Comparison of ENCODE assay signal across 7 cellular contexts in the genomic region with DNA sequence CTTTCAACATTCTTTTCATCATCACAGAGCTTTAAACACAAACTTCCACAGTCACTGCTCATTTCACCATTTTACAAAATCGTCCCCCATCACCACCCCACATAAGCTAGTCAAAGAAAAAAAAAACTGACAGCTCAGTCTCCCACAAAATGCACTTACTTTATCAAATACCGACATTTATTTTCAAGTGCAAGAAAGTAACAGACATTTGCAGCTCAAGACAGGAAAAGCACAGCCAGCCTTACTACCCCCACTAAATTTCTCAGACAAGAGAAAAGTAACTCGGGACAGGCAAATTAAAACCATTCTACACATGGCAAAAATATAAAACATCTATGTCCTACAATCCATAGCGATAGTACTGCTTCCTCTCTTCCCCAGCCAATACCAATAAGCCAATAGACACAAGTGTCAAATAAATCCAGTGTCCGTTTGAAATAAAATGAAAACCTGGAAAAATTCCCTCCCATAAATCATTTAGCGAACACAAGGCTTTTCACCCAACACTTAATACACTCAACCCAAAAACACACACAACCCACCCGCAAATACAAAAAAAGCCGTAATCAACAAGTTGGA. TPM values are rescaled to one million over a fixed set of nuclear protein-coding genes. Genes with fewer than 3 reads are reported as not detected.
A peak's percentile ranks its signal among the peaks of the same experiment; 100 is the strongest.
DNase-seq lines count a peak whose midpoint lies in the region; ATAC-seq and TF ChIP-seq lines count a peak whose summit lies in the region.

No MANE protein-coding gene starts in this region.

- H3K27me3 Mint-ChIP-seq in activated B cell treated with CpG ODN at 0.5 μM for 24 hours = peaks cover 6% of the 10 kb centered on the region
- H3K27me3 Mint-ChIP-seq in stimulated activated naive B cell treated with anti-CD40 and anti-IgM and Interleukin-4, amounts not matched to agents 10 μg/mL and 1 μg/mL and 100 μg/mL, for 72 hours = peaks cover 6 to 8% of the 10 kb centered on the region in 2 donors

- intact Hi-C loops in activated B cell treated with CpG ODN at 0.5 μM for 24 hours (cut with micrococcal nuclease) = loop anchor here (1.0 to 10.0 kb wide), 13 partner anchors 8 to 721 kb away; a partner anchor contains a TSS

- H3K4me3 ChIP-seq in HL-60 (replicated peaks; ENCODE audit: insufficient read depth, low read length) = peak overlapping the region; percentile 83
- H3K4me3 ChIP-seq in iPS DF 6.9 (ENCODE audit: low read length) = peak overlapping the region; percentile 60; the same call in 1 of the 2 replicates

- peaks cover 19% of the 10 kb centered on the region for H3K36me3 Mint-ChIP-seq in activated B cell treated with CpG ODN at 0.5 μM for 24 hours (ENCODE audit: low read depth)
- H3K36me3 Mint-ChIP-seq in stimulated activated naive B cell treated with anti-CD40 and anti-IgM and Interleukin-4, amounts not matched to agents 10 μg/mL and 1 μg/mL and 100 μg/mL, for 72 hours = peaks cover 28 to 44% of the 10 kb centered on the region in 2 donors

- no peak for DNase-seq in HL-60 (ENCODE audit: low read depth in 1 of 2, low spot score in 1 of 2)
- DNase-seq in activated B cell treated with CpG ODN at 0.5 μM for 24 hours = no peak
- DNase-seq in iPS DF 6.9 (ENCODE audit: low read depth, low spot score) = no peak
- DNase-seq in stimulated activated naive B cell treated with anti-CD40 and anti-IgM and Interleukin-4, amounts not matched to agents 10 μg/mL and 1 μg/mL and 100 μg/mL, for 72 hours = no peak
- DNase-seq in cerebellar cortex (ENCODE audit: low spot score) = no peak
- DNase-seq in retina = no peak
- no peak for DNase-seq in NCI-H2196 treated with DMSO at 0.1 percent for 48 hours (lab: John Stamatoyannopoulos, UW; ENCODE audit: unreplicated experiment)

- CTCF ChIA-PET in activated B cell treated with CpG ODN at 0.5 μM for 24 hours (lab: Charles Lee) = no interaction called here

- H3K27ac Mint-ChIP-seq in activated B cell treated with CpG ODN at 0.5 μM for 24 hours = peak overlapping the region; percentile 95
- H3K27ac Mint-ChIP-seq in stimulated activated naive B cell treated with anti-CD40 and anti-IgM and Interleukin-4, amounts not matched to agents 10 μg/mL and 1 μg/mL and 100 μg/mL, for 72 hours = peak overlapping the region; percentile 99

- peak overlapping the region; percentile 76 for H3K27ac ChIP-seq in HL-60 (replicated peaks)
- no peak overlapping the region for H3K27ac ChIP-seq in iPS DF 6.9 (ENCODE audit: low read length)

- no peak for TF ChIP-seq CTCF in HL-60 (IDR thresholded peaks at IDR 0.05; ENCODE audit: insufficient read depth, low read length)
- no peak for TF ChIP-seq CTCF in activated B cell treated with CpG ODN at 0.5 μM for 24 hours (IDR thresholded peaks at IDR 0.05)

- H3K4me3 Mint-ChIP-seq in activated B cell treated with CpG ODN at 0.5 μM for 24 hours = peak overlapping the region; percentile 100
- H3K4me3 Mint-ChIP-seq in stimulated activated naive B cell treated with anti-CD40 and anti-IgM and Interleukin-4, amounts not matched to agents 10 μg/mL and 1 μg/mL and 100 μg/mL, for 72 hours = peak overlapping the region; percentile 90 to 100

- no peaks in the 10 kb centered on the region for H3K36me3 ChIP-seq in iPS DF 6.9 (ENCODE audit: control insufficient read depth, insufficient read depth, low read length)

- H3K9me3 ChIP-seq in iPS DF 6.9 (ENCODE audit: control insufficient read depth, insufficient read depth, low read length) = no peaks in the 10 kb centered on the region

- H3K9me3 Mint-ChIP-seq in activated B cell treated with CpG ODN at 0.5 μM for 24 hours = no peaks in the 10 kb centered on the region
- H3K9me3 Mint-ChIP-seq in stimulated activated naive B cell treated with anti-CD40 and anti-IgM and Interleukin-4, amounts not matched to agents 10 μg/mL and 1 μg/mL and 100 μg/mL, for 72 hours = no peaks in the 10 kb centered on the region

- H3K4me1 Mint-ChIP-seq in activated B cell treated with CpG ODN at 0.5 μM for 24 hours = peaks cover 60% of the 10 kb centered on the region
- peaks cover 43 to 68% of the 10 kb centered on the region in 2 donors for H3K4me1 Mint-ChIP-seq in stimulated activated naive B cell treated with anti-CD40 and anti-IgM and Interleukin-4, amounts not matched to agents 10 μg/mL and 1 μg/mL and 100 μg/mL, for 72 hours

- ATAC-seq in activated B cell treated with CpG ODN at 0.5 μM for 24 hours (ENCODE audit: low read depth) = no peak
- ATAC-seq in stimulated activated naive B cell treated with anti-CD40 and anti-IgM and Interleukin-4, amounts not matched to agents 10 μg/mL and 1 μg/mL and 100 μg/mL, for 72 hours (replicated peaks) = no peak

- no peaks in the 10 kb centered on the region for H3K27me3 ChIP-seq in HL-60 (ENCODE audit: insufficient read depth, poor library complexity, severe bottlenecking)
- peaks cover 2% of the 10 kb centered on the region; the same call in 1 of the 2 replicates for H3K27me3 ChIP-seq in iPS DF 6.9 (ENCODE audit: control insufficient read depth, insufficient read depth, low read length)

- WGBS in iPS DF 6.9 (ENCODE audit: insufficient coverage, insufficient read length) = 100% methylated on average over 2 of the region's 8 CpGs

- POLR2A ChIA-PET in activated B cell treated with CpG ODN at 0.5 μM for 24 hours (lab: Charles Lee) = interaction anchor here (0.7 kb wide), 1 partner anchor 1144 kb away, joined by 3 read pairs; no protein-coding TSS in a partner anchor

- H3K4me1 ChIP-seq in iPS DF 6.9 (ENCODE audit: control insufficient read depth, insufficient read depth, low read length) = peaks cover 2% of the 10 kb centered on the region; the same call in 1 of the 2 replicates

RNA-seq across cellular contexts. Expression of a gene that starts 0.5 kb away (rescaled TPM):
- total RNA-seq in activated B cell treated with CpG ODN at 0.5 μM for 24 hours = 10.7 and 11.6 TPM in 2 replicates
